ENCODE assay signal across 16 cellular contexts in the genomic region with DNA sequence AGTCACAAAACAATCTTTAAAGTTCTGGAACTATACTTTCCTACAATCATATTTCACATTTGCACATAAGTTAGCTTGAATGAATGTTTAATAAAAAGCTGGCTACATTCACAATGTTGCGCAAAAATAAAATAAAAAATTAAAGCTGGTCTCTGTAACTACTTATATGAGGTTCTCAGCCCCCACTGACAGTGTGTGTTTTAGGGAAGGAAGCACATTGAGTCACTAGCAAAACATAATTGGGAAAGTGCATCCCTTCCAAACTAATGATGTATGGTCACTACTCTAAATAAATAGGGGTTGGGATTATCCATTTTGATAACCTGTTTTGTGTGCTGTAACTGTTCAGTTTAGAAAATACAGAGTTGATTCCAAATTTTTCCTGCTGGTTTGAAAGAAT.
"Had no signal": no experiment of that assay in that cellular context is flagged by ENCODE, and none has a peak within 500 bp of the region (broad histone marks: within the 10 kb centered on the region; RNA-seq: fewer than 3 reads in every experiment).

No MANE protein-coding gene starts in this region.

- H3K4me3 ChIP-seq: dorsolateral prefrontal cortex, prostate gland, vagina had no signal

- H3K27ac ChIP-seq: dorsolateral prefrontal cortex, prostate gland, vagina had no signal

- ATAC-seq: activated CD8-positive, alpha-beta memory T cell treated with anti-CD3 and anti-CD28 coated beads, Interleukin-2, amount 10 ng/mL, durations not matched to agents 7 days and 5 days; left ventricle myocardium superior; right cardiac atrium; stimulated activated naive CD8-positive, alpha-beta T cell treated with anti-CD3 and anti-CD28 coated beads, Interleukin-15, amount 100 ng/mL, for 72 hours had no signal

- H3K27me3 ChIP-seq: dorsolateral prefrontal cortex, vagina had no signal

- H3K36me3 ChIP-seq: prostate gland, vagina had no signal

- DNase-seq: activated B cell treated with CpG ODN at 0.5 μM for 24 hours; activated CD4-positive, alpha-beta memory T cell treated with anti-CD3 and anti-CD28 coated beads, Interleukin-2, amount 10 ng/mL, durations not matched to agents 7 days and 5 days; activated CD4-positive, alpha-beta T cell treated with anti-CD3 and anti-CD28 coated beads for 4 hours; activated CD8-positive, alpha-beta memory T cell treated with anti-CD3 and anti-CD28 coated beads, Interleukin-2, amount 10 ng/mL, durations not matched to agents 7 days and 5 days; amniotic stem cell; caudate nucleus; dorsolateral prefrontal cortex; left ventricle myocardium superior; right cardiac atrium; small intestine; stimulated activated CD4-positive, alpha-beta T cell treated with anti-CD3 and anti-CD28 coated beads, Interleukin-15, amount 100 ng/mL, for 24 hours; stimulated activated CD4-positive, alpha-beta T cell treated with anti-CD3 and anti-CD28 coated beads, Interleukin-2, amount 100 ng/mL, for 48 hours; stimulated activated naive CD8-positive, alpha-beta T cell treated with anti-CD3 and anti-CD28 coated beads, Interleukin-15, amount 100 ng/mL, for 72 hours; trophoblast cell had no signal

- H3K4me1 ChIP-seq: prostate gland, vagina had no signal

- H3K9me3 ChIP-seq: prostate gland had no signal
